ENCODE assay signal across 8 cellular contexts in genomic region chr9:129568560-129569505, GRCh38. TPM values are rescaled to one million over a fixed set of nuclear protein-coding genes. Genes with fewer than 3 reads are reported as not detected.
DNase-seq lines count a peak whose midpoint lies in the region; TF ChIP-seq lines count a peak whose summit lies in the region.

No MANE protein-coding gene starts in this region.

- H2BK12ac ChIP-seq in mesenchymal stem cell (ENCODE audit: low read length in 2 of 2): peak overlapping the region; percentile 2 to 98

- H3K23ac ChIP-seq in mesenchymal stem cell (ENCODE audit: low read length in 2 of 2): peak overlapping the region in 1 of 2 experiments; percentile 6

- H3K4me1 ChIP-seq in mesenchymal stem cell (ENCODE audit: control insufficient read depth, insufficient read depth, low read depth, low read length): peaks cover 41% of the 10 kb centered on the region
- peaks cover 12 to 34% (median 28%) of the 10 kb centered on the region in 4 donors for H3K4me1 ChIP-seq in transverse colon

- no peak overlapping the region for H3K14ac ChIP-seq in mesenchymal stem cell (ENCODE audit: low read length in 2 of 2)

- in situ Hi-C loops in transverse colon (cut with MboI; ENCODE audit: low pct_ligation_motif_present in 1 of 4, low pct_unique_long_range_greater_than_20kb in 1 of 4, low sequenced_read_pairs in 3 of 4): no loop called here

- no peak for TF ChIP-seq POLR2A in transverse colon (IDR thresholded peaks at IDR 0.05)

- peak overlapping the region; percentile 99 for H2BK120ac ChIP-seq in mesenchymal stem cell (ENCODE audit: low read depth, low read length)

- H3K9me3 ChIP-seq in SK-N-MC (ENCODE audit: low read depth, low read length): no peaks in the 10 kb centered on the region
- no peaks in the 10 kb centered on the region for H3K9me3 ChIP-seq in mesenchymal stem cell (ENCODE audit: control insufficient read depth, low read length)
- no peaks in the 10 kb centered on the region for H3K9me3 ChIP-seq in transverse colon

- no peak for TF ChIP-seq CTCF in transverse colon (IDR thresholded peaks at IDR 0.05)

- peak overlapping the region; percentile 85 for H3K4me2 ChIP-seq in mesenchymal stem cell (ENCODE audit: low read length, poor library complexity, severe bottlenecking)

- H3K9ac ChIP-seq in SK-N-MC (ENCODE audit: insufficient read length) (peak overlapping the region; percentile 66), mesenchymal stem cell (ENCODE audit: low read length) (peak overlapping the region; percentile 72)

- H2AFZ ChIP-seq in mesenchymal stem cell (ENCODE audit: low read depth, low read length): no peak overlapping the region

- peak overlapping the region; percentile 92 for H2BK15ac ChIP-seq in mesenchymal stem cell (ENCODE audit: low read depth, poor library complexity, severe bottlenecking)

- peak overlapping the region; percentile 72 to 92 for H3K18ac ChIP-seq in mesenchymal stem cell (ENCODE audit: low read depth in 1 of 2, low read length in 2 of 2)

- H3K4ac ChIP-seq in mesenchymal stem cell (ENCODE audit: low read depth in 1 of 2, low read length in 2 of 2): peak overlapping the region; percentile 37 to 58

- H2AK5ac ChIP-seq in mesenchymal stem cell (ENCODE audit: low read length, severe bottlenecking): no peak overlapping the region

- peak overlapping the region; percentile 13; the same call in 1 of the 2 replicates for H3K27ac ChIP-seq in SK-N-MC
- peak overlapping the region; percentile 64 for H3K27ac ChIP-seq in mesenchymal stem cell (ENCODE audit: low read length, poor library complexity, severe bottlenecking)
- peak overlapping the region; percentile 69 to 81 (median 76) for H3K27ac ChIP-seq in transverse colon

- no peaks in the 10 kb centered on the region for H3K79me1 ChIP-seq in mesenchymal stem cell (replicated peaks; ENCODE audit: low read length, poor library complexity, severe bottlenecking)

- TF ChIP-seq EP300 in transverse colon (IDR thresholded peaks at IDR 0.05; ENCODE audit: low read depth): no peak

- peak overlapping the region; percentile 48 for H2BK5ac ChIP-seq in mesenchymal stem cell (ENCODE audit: low read depth, low read length, poor library complexity, severe bottlenecking)

- H3K36me3 ChIP-seq in SK-N-MC (ENCODE audit: insufficient read depth, low read length): no peaks in the 10 kb centered on the region
- no peaks in the 10 kb centered on the region for H3K36me3 ChIP-seq in mesenchymal stem cell (ENCODE audit: control insufficient read depth in 1 of 2, insufficient read depth in 2 of 2, low read depth in 1 of 2, low read length in 2 of 2)
- no peaks in the 10 kb centered on the region for H3K36me3 ChIP-seq in transverse colon

- peak; percentile 68 for DNase-seq in GM03348 (ENCODE audit: low spot score)
- DNase-seq in SK-N-MC (ENCODE audit: low read depth, low spot score): no peak
- DNase-seq in dermis blood vessel endothelial cell: peak; percentile 21
- no peak for DNase-seq in mesenchymal stem cell
- DNase-seq in transverse colon: peak; percentile 27
- no peak for DNase-seq in OCI-M1 (lab: John Stamatoyannopoulos, UW)
- no peak for DNase-seq in UCSD-AML1 (lab: John Stamatoyannopoulos, UW; ENCODE audit: unreplicated experiment)
- DNase-seq in NCI-H345 (lab: John Stamatoyannopoulos, UW): no peak

- H4K8ac ChIP-seq in mesenchymal stem cell (ENCODE audit: low read length): peak overlapping the region; percentile 66

- H3K4me3 ChIP-seq in SK-N-MC (peak overlapping the region; percentile 83), mesenchymal stem cell (ENCODE audit: insufficient read depth in 1 of 2, low read depth in 1 of 2, low read length in 2 of 2) (peak overlapping the region; percentile 54 to 81), transverse colon (peak overlapping the region; percentile 20 to 50 (median 40))

- H4K91ac ChIP-seq in mesenchymal stem cell (ENCODE audit: low read length): peak overlapping the region; percentile 94

- H3K27me3 ChIP-seq in mesenchymal stem cell (ENCODE audit: control insufficient read depth in 1 of 2, insufficient read depth in 1 of 2, low read length in 2 of 2): no peaks in the 10 kb centered on the region
- H3K27me3 ChIP-seq in transverse colon: peaks cover 23% of the 10 kb centered on the region

- intact Hi-C loops in transverse colon (cut with DNase I; ENCODE audit: low total_unique reads): no loop called here

- WGBS in mesenchymal stem cell: 3% methylated on average over 23 of the region's 92 CpGs
- 2% methylated on average over 44 of the region's 92 CpGs; no CpG with 5 or more reads in 1 of the 2 donors for whole genome bisulfite sequencing in transverse colon (ENCODE audit: low coverage in 1 of 2), 2 donors

RNA-seq across cellular contexts. Expression of gene C9orf50, which starts 52.1 kb away (rescaled TPM):
- total RNA-seq in dermis blood vessel endothelial cell (not detected in 2 replicates), transverse colon (not detected)
- 0.03 TPM for polyA plus RNA-seq in mesenchymal stem cell (2013, experiment 1 of 2)
- polyA plus RNA-seq in mesenchymal stem cell (2013, experiment 2 of 2): 0.04 TPM

RNA-seq across cellular contexts. Expression of gene NTMT1, which starts 57.1 kb away (rescaled TPM):
- 15.7 and 20.1 TPM in 2 replicates for total RNA-seq in dermis blood vessel endothelial cell
- polyA plus RNA-seq in mesenchymal stem cell (2013, experiment 1 of 2): 38.5 TPM
- polyA plus RNA-seq in mesenchymal stem cell (2013, experiment 2 of 2): 39.6 TPM
- 10 to 100 TPM; 11.3 to 19.1 (median 14.3) TPM for total RNA-seq in transverse colon

Comparison
In these comparisons a context has a peak if more than half of its experiments do, and no peak if none do; other contexts are left out.
1. DNase-seq: peak in GM03348 (single experiment), dermis blood vessel endothelial cell (single experiment) and transverse colon (single experiment); none in SK-N-MC (single experiment), mesenchymal stem cell (single experiment), OCI-M1 (single experiment), UCSD-AML1 (single experiment) and NCI-H345 (single experiment).
2. H3K27ac ChIP-seq: peak in every context shown above with its lines; median percentile 76 in transverse colon; 64 in mesenchymal stem cell; 13 in SK-N-MC.
3. Peak in every context shown above with its lines, with median percentiles within 50 percentile points of each other: H3K4me3 ChIP-seq.